In genomic region chr1:21636029-21636428, GRCh38 we compare ENCODE assay signal across 15 cellular contexts.
"Had no signal": no experiment of that assay in that cellular context is flagged by ENCODE, and none has a peak within 500 bp of the region (broad histone marks: within the 10 kb centered on the region; RNA-seq: fewer than 3 reads in every experiment).

No MANE protein-coding gene starts in this region.

- H3K27ac ChIP-seq: colonic mucosa, esophagus squamous epithelium, hepatocyte, upper lobe of right lung, vagina had no signal

- H3K79me2 ChIP-seq: hepatocyte had no signal

- H3K4me2 ChIP-seq: hepatocyte had no signal

- H3K4me1 ChIP-seq: colonic mucosa had no signal

- H3K36me3 ChIP-seq: colonic mucosa, esophagus squamous epithelium, tibial nerve, upper lobe of right lung, vagina had no signal

- DNase-seq: colonic mucosa; dermis blood vessel endothelial cell; esophagus squamous epithelium; foreskin fibroblast; left colon; left ventricle myocardium superior; natural killer cell; stimulated activated CD4-positive, alpha-beta T cell treated with anti-CD3 and anti-CD28 coated beads, Interleukin-4, amount 100 ng/mL, for 1 hour; stimulated activated CD8-positive, alpha-beta memory T cell treated with anti-CD3 and anti-CD28 coated beads, Interleukin-4, amount 100 ng/mL, for 48 hours; stimulated activated naive CD8-positive, alpha-beta T cell treated with anti-CD3 and anti-CD28 coated beads, Interleukin-15, Interleukin-2, amounts not matched to agents 100 U/mL and 50 U/mL, for 24 hours; upper lobe of right lung had no signal

- H2AFZ ChIP-seq: hepatocyte had no signal

- H3K9me3 ChIP-seq: colonic mucosa, esophagus squamous epithelium, tibial nerve, upper lobe of right lung, vagina had no signal

- H3K4me3 ChIP-seq: colonic mucosa, esophagus squamous epithelium, hepatocyte, tibial nerve, upper lobe of right lung, vagina had no signal

- ATAC-seq: left colon; left ventricle myocardium superior; natural killer cell; stimulated activated effector memory CD8-positive, alpha-beta T cell treated with anti-CD3 and anti-CD28 coated beads, Interleukin-12 subunit alpha, Interleukin-12 subunit beta, amount 100 ng/mL, for 72 hours; stimulated activated naive CD8-positive, alpha-beta T cell treated with anti-CD3 and anti-CD28 coated beads, Interleukin-15, Interleukin-2, amounts not matched to agents 100 U/mL and 50 U/mL, for 24 hours; upper lobe of right lung had no signal

- H3K27me3 ChIP-seq: colonic mucosa, hepatocyte, vagina had no signal
